In the genomic region with DNA sequence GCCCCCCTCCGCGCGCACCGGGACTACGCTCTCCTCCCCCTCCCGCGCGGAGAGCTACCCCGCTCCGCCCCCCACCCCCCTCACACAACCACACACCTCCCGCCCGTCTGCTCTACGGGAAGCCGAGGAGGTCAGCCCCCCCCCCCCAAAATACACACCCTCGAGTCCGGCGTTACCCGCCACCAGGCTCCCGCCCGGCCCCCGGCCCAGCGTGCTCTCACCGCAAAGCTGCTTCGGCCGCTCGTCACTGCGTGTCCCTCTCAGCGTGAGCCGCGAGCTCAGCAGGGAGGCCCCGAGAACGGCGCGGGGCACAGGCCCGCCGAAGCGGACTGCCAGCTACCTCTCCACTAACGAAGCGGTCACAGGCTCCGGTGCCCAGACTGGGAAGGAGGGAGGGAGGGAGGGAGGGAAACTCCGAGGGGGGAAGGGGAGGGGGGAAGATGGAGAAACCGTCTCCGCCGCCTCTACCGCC, we compare ENCODE assay signal across 1 cellular context.
TF ChIP-seq lines count a peak whose summit lies in the region.

No MANE protein-coding gene starts in this region.

TF ChIP-seq in GM23338, 12 proteins besides CTCF, POLR2A, EP300 and RAD21 (continued from another document):
- TF ChIP-seq POLR2AphosphoS5 (IDR thresholded peaks at IDR 0.05; ENCODE audit: low read depth) (no peak), EZH2 (IDR thresholded peaks at IDR 0.05; ENCODE audit: low read depth, unreplicated experiment) (no peak), ZNF331 (CRISPR knock-in tag; IDR thresholded peaks at IDR 0.05; ENCODE audit: low read depth) (no peak), STAT1 (IDR thresholded peaks at IDR 0.05; ENCODE audit: unreplicated experiment) (no peak), ZNF114 (CRISPR knock-in tag; IDR thresholded peaks at IDR 0.05) (no peak), CREB1 (CRISPR knock-in tag; IDR thresholded peaks at IDR 0.05; ENCODE audit: low read depth) (no peak), JUNB (IDR thresholded peaks at IDR 0.05; ENCODE audit: unreplicated experiment) (no peak), NANOG (IDR thresholded peaks at IDR 0.05; ENCODE audit: borderline replicate concordance) (no peak)
- TF ChIP-seq, protein P1, sequence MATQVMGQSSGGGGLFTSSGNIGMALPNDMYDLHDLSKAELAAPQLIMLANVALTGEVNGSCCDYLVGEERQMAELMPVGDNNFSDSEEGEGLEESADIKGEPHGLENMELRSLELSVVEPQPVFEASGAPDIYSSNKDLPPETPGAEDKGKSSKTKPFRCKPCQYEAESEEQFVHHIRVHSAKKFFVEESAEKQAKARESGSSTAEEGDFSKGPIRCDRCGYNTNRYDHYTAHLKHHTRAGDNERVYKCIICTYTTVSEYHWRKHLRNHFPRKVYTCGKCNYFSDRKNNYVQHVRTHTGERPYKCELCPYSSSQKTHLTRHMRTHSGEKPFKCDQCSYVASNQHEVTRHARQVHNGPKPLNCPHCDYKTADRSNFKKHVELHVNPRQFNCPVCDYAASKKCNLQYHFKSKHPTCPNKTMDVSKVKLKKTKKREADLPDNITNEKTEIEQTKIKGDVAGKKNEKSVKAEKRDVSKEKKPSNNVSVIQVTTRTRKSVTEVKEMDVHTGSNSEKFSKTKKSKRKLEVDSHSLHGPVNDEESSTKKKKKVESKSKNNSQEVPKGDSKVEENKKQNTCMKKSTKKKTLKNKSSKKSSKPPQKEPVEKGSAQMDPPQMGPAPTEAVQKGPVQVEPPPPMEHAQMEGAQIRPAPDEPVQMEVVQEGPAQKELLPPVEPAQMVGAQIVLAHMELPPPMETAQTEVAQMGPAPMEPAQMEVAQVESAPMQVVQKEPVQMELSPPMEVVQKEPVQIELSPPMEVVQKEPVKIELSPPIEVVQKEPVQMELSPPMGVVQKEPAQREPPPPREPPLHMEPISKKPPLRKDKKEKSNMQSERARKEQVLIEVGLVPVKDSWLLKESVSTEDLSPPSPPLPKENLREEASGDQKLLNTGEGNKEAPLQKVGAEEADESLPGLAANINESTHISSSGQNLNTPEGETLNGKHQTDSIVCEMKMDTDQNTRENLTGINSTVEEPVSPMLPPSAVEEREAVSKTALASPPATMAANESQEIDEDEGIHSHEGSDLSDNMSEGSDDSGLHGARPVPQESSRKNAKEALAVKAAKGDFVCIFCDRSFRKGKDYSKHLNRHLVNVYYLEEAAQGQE (IDR thresholded peaks at IDR 0.05; ENCODE audit: unreplicated experiment): no peak
- TF ChIP-seq, protein P2, sequence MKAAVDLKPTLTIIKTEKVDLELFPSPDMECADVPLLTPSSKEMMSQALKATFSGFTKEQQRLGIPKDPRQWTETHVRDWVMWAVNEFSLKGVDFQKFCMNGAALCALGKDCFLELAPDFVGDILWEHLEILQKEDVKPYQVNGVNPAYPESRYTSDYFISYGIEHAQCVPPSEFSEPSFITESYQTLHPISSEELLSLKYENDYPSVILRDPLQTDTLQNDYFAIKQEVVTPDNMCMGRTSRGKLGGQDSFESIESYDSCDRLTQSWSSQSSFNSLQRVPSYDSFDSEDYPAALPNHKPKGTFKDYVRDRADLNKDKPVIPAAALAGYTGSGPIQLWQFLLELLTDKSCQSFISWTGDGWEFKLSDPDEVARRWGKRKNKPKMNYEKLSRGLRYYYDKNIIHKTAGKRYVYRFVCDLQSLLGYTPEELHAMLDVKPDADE (IDR thresholded peaks at IDR 0.05): no peak
